In genomic region chr6:2730353-2730752, GRCh38 we compare ENCODE assay signal across 21 cellular contexts.
"Had no signal": no experiment of that assay in that cellular context is flagged by ENCODE, and none has a peak within 500 bp of the region (broad histone marks: within the 10 kb centered on the region; RNA-seq: fewer than 3 reads in every experiment).

No MANE protein-coding gene starts in this region.

- H3K4me3 ChIP-seq: body of pancreas, gastrocnemius medialis, lung, skin epidermis, suprapubic skin, vagina had no signal

- H3K36me3 ChIP-seq: gastrocnemius medialis, suprapubic skin, vagina had no signal

- H3K9me3 ChIP-seq: body of pancreas, gastrocnemius medialis, suprapubic skin, vagina had no signal

- ATAC-seq: activated CD4-positive, CD25-positive, alpha-beta regulatory T cell treated with anti-CD3 and anti-CD28 coated beads, Interleukin-2, amount 50 U/mL, for 24 hours; activated CD8-positive, alpha-beta T cell treated with anti-CD3 and anti-CD28 coated beads, Interleukin-2, amount 10 ng/mL, durations not matched to agents 7 days and 5 days; body of pancreas; gastrocnemius medialis; left colon had no signal

- H3K27ac ChIP-seq: body of pancreas, gastrocnemius medialis, skin epidermis, suprapubic skin, vagina had no signal

- H3K27me3 ChIP-seq: body of pancreas, gastrocnemius medialis, suprapubic skin, vagina had no signal

- FAIRE-seq: colon had no signal

- DNase-seq: activated CD4-positive, alpha-beta T cell treated with anti-CD3 and anti-CD28 coated beads, Interleukin-2, amount 10 ng/mL, durations not matched to agents 7 days and 5 days; activated CD8-positive, alpha-beta T cell treated with anti-CD3 and anti-CD28 coated beads, Interleukin-2, amount 10 ng/mL, durations not matched to agents 7 days and 5 days; activated naive CD4-positive, alpha-beta T cell treated with anti-CD3 and anti-CD28 coated beads for 36 hours; activated T-cell treated with anti-CD3 and anti-CD28 coated beads, Interleukin-2, amount 50 U/mL, for 24 hours; body of pancreas; erythroblast; gastrocnemius medialis; immature natural killer cell; left colon; posterior cingulate gyrus; retina; stimulated activated CD4-positive, alpha-beta T cell treated with anti-CD3 and anti-CD28 coated beads, Interleukin-15, amount 100 ng/mL, for 24 hours; stimulated activated CD4-positive, alpha-beta T cell treated with anti-CD3 and anti-CD28 coated beads, Interleukin-2, amount 100 ng/mL, for 48 hours; T1000; trophoblast cell had no signal

- H3K4me1 ChIP-seq: body of pancreas, vagina had no signal
